In genomic region chr6:12116978-12117377, GRCh38 we compare ENCODE assay signal across 17 cellular contexts.
DNase-seq lines count a peak whose midpoint lies in the region; ATAC-seq, FAIRE-seq and TF ChIP-seq lines count a peak whose summit lies in the region.
"Had no signal": no experiment of that assay in that cellular context is flagged by ENCODE, and none has a peak within 500 bp of the region (broad histone marks: within the 10 kb centered on the region; RNA-seq: fewer than 3 reads in every experiment).

No MANE protein-coding gene starts in this region.

- H3K36me3 ChIP-seq in GM12878 (ENCODE audit: control insufficient read depth in 2 of 2, insufficient read depth in 2 of 2, low read length in 1 of 2) = peaks cover 12 to 17% of the 10 kb centered on the region in 2 experiments

- FAIRE-seq in GM12878 (lab: Jason Lieb, UNC) = no peak
- FAIRE-seq: A549, D721Med had no signal

- WGBS in GM12878 (ENCODE audit: insufficient coverage, insufficient replicate concordance, low lambda C conversion rate, missing lambda C conversion rate) = 77% methylated on average over 3 of the region's 3 CpGs

- TF ChIP-seq CTCF in GM12878 (IDR thresholded peaks at IDR 0.05 in 2 of 3, conservative IDR thresholded peaks at IDR 0.05 in 1 of 3; ENCODE audit: control insufficient read depth in 2 of 3, extremely low read depth in 1 of 3, insufficient read depth in 1 of 3, low read depth in 3 of 3, low read length in 3 of 3) = no peak

- POLR2A ChIA-PET in GM12878 (lab: Charles Lee) = interaction anchor here (1.2 to 1.9 kb wide), 2 partner anchors 51 to 103 kb away, joined by 4 read pairs; no protein-coding TSS in a partner anchor

- intact Hi-C loops in GM12878 (cut with micrococcal nuclease; ENCODE audit: unreplicated experiment) = loop anchor here (2.0 to 10.0 kb wide), 4 partner anchors 55 to 282 kb away; no protein-coding TSS in a partner anchor

- H3K4me2 ChIP-seq in GM12878 (ENCODE audit: control insufficient read depth, insufficient read depth) = no peak overlapping the region; the same call in 1 of the 2 replicates
- H3K4me2 ChIP-seq: A549 had no signal

- CTCF ChIA-PET in GM12878 (lab: Yijun Ruan, JAX) = interaction anchor here (0.7 kb wide), 1 partner anchor 12 kb away, joined by 3 read pairs; no protein-coding TSS in a partner anchor

- peaks cover 2% of the 10 kb centered on the region; the same call in 2 of the 3 replicates for H3K9me3 ChIP-seq in GM12878 (replicated peaks; ENCODE audit: control insufficient read depth, insufficient read depth, low read length)
- H3K9me3 ChIP-seq: Caco-2 had no signal

- ATAC-seq in activated T-cell treated with anti-CD3 and anti-CD28 coated beads, Interleukin-2, amount 50 U/mL, for 72 hours (replicated peaks in 1 of 2) = no peak
- ATAC-seq in GM12878 (no peak), memory B cell (ENCODE audit: low read depth) (no peak), HG03571 (IDR thresholded peaks at IDR 0.05; ENCODE audit: unreplicated experiment) (no peak)
- ATAC-seq: A549, HCT116 had no signal

- no peak overlapping the region for H2AFZ ChIP-seq in GM12878 (ENCODE audit: control insufficient read depth, low read depth, low read length)

- H3K4me1 Mint-ChIP-seq in activated T-cell treated with anti-CD3 and anti-CD28 coated beads, Interleukin-2, amount 50 U/mL, for 72 hours (ENCODE audit: low read depth) = peaks cover 72% of the 10 kb centered on the region
- peaks cover 48% of the 10 kb centered on the region for H3K4me1 Mint-ChIP-seq in memory B cell

- no peak for TF ChIP-seq RAD21 in GM12878 (IDR thresholded peaks at IDR 0.05; ENCODE audit: insufficient read depth, low read depth, low read length)

- SMC1A ChIA-PET in GM12878 (lab: Charles Lee; ENCODE audit: uncharacterized antibody, unreplicated experiment) = interaction anchor here (0.5 to 8.3 kb wide), 18 partner anchors 12 to 461 kb away, joined by 3 to 56 read pairs (median 4); no protein-coding TSS in a partner anchor

- H3K27me3 ChIP-seq in GM12878 (replicated peaks in 1 of 2; ENCODE audit: control insufficient read depth in 2 of 2, insufficient read depth in 2 of 2, low read length in 1 of 2) = no peaks in the 10 kb centered on the region

- in situ Hi-C loops in GM12878 (cut with MboI) = no loop called here

- H3K27ac Mint-ChIP-seq in activated T-cell treated with anti-CD3 and anti-CD28 coated beads, Interleukin-2, amount 50 U/mL, for 72 hours = peak overlapping the region; percentile 81
- peak overlapping the region; percentile 93 for H3K27ac Mint-ChIP-seq in memory B cell
- H3K27ac Mint-ChIP-seq: CD4-positive, alpha-beta T cell had no signal

- RAD21 ChIA-PET in GM12878 (lab: Charles Lee; ENCODE audit: unreplicated experiment) = interaction anchor here (0.7 to 5.8 kb wide), 9 partner anchors 14 to 331 kb away, joined by 3 to 32 read pairs (median 3); no protein-coding TSS in a partner anchor

- no peak overlapping the region for H3K4me3 Mint-ChIP-seq in activated T-cell treated with anti-CD3 and anti-CD28 coated beads, Interleukin-2, amount 50 U/mL, for 72 hours
- H3K4me3 Mint-ChIP-seq in memory B cell = no peak overlapping the region
- H3K4me3 Mint-ChIP-seq: CD4-positive, alpha-beta T cell had no signal

- no TSS peak for BruUV-seq in GM12878 (replicated peaks; lab: Mats Ljungman, UMichigan)

- H3K9me3 Mint-ChIP-seq in activated T-cell treated with anti-CD3 and anti-CD28 coated beads, Interleukin-2, amount 50 U/mL, for 72 hours = peaks cover 6% of the 10 kb centered on the region in 2 donors
- H3K9me3 Mint-ChIP-seq in memory B cell = peaks cover 2% of the 10 kb centered on the region

- no peak for TF ChIP-seq POLR2A in GM12878 (IDR thresholded peaks at IDR 0.05; ENCODE audit: low read depth, low read length)

- peaks cover 51% of the 10 kb centered on the region for H3K4me1 ChIP-seq in GM12878 (ENCODE audit: control insufficient read depth, insufficient read depth, low read length)

- DNase-seq in activated T-cell treated with anti-CD3 and anti-CD28 coated beads, Interleukin-2, amount 50 U/mL, for 72 hours = no peak
- no peak for DNase-seq in activated T-cell treated with anti-CD3 and anti-CD28 coated beads, Interleukin-2, amount 50 U/mL, for 48 hours
- DNase-seq in GM12878 (ENCODE audit: low read depth, low spot score) (no peak), memory B cell (ENCODE audit: low spot score in 2 of 2) (no peak)
- DNase-seq in activated CD4-positive, alpha-beta T cell treated with anti-CD3 and anti-CD28 coated beads, Interleukin-2, amount 50 U/mL, for 1 hour = no peak
- no peak for DNase-seq in stimulated activated naive CD4-positive, alpha-beta T cell treated with Interleukin-2 at 50 U/mL for 16 hours (lab: John Stamatoyannopoulos, UW)
- DNase-seq: AML-193; Caco-2; CD4-positive, alpha-beta T cell; GOT3; H7 had no signal

- H4K20me1 ChIP-seq in GM12878 (ENCODE audit: control insufficient read depth, insufficient read depth) = no peaks in the 10 kb centered on the region

- peaks cover 32 to 51% of the 10 kb centered on the region in 2 donors for H3K36me3 Mint-ChIP-seq in activated T-cell treated with anti-CD3 and anti-CD28 coated beads, Interleukin-2, amount 50 U/mL, for 72 hours (ENCODE audit: insufficient read depth in 2 of 2)
- peaks cover 21% of the 10 kb centered on the region for H3K36me3 Mint-ChIP-seq in memory B cell

- no peak overlapping the region for H3K4me3 ChIP-seq in GM12878
- H3K4me3 ChIP-seq: A549 had no signal

- H3K79me2 ChIP-seq in GM12878 (ENCODE audit: control insufficient read depth, insufficient read depth, low read length) = peaks cover 47% of the 10 kb centered on the region

- peak overlapping the region; percentile 88 for H3K27ac ChIP-seq in GM12878 (ENCODE audit: control insufficient read depth, insufficient read depth)
- H3K27ac ChIP-seq: 22Rv1, A549, C4-2B had no signal

- H3K9ac ChIP-seq in GM12878 (ENCODE audit: control insufficient read depth, insufficient read depth, low read length) = no peak overlapping the region

- no peaks in the 10 kb centered on the region for H3K27me3 Mint-ChIP-seq in activated T-cell treated with anti-CD3 and anti-CD28 coated beads, Interleukin-2, amount 50 U/mL, for 72 hours (ENCODE audit: low read depth)
- no peaks in the 10 kb centered on the region for H3K27me3 Mint-ChIP-seq in memory B cell
- H3K27me3 Mint-ChIP-seq: CD4-positive, alpha-beta T cell had no signal

- TF ChIP-seq EP300 in GM12878 (IDR thresholded peaks at IDR 0.05; ENCODE audit: borderline replicate concordance in 1 of 2, control insufficient read depth in 1 of 2, low read depth in 2 of 2, low read length in 2 of 2) = no peak

TF ChIP-seq in GM12878, 131 proteins besides CTCF, POLR2A, EP300 and RAD21:
- no peak for TF ChIP-seq BCL11A (IDR thresholded peaks at IDR 0.05; ENCODE audit: low read depth, low read length)
- no peak for TF ChIP-seq BHLHE40 (IDR thresholded peaks at IDR 0.05; ENCODE audit: borderline replicate concordance in 1 of 2, low read depth in 2 of 2, low read length in 1 of 2)
- TF ChIP-seq KDM1A (IDR thresholded peaks at IDR 0.05; ENCODE audit: borderline replicate concordance) = no peak
- TF ChIP-seq RB1 (IDR thresholded peaks at IDR 0.05; ENCODE audit: borderline replicate concordance) = no peak
- no peak for TF ChIP-seq RCOR1 (conservative IDR thresholded peaks at IDR 0.05; ENCODE audit: low read depth, low read length)
- TF ChIP-seq PRDM15 (CRISPR knock-in tag; IDR thresholded peaks at IDR 0.05) = no peak
- no peak for TF ChIP-seq MTA3 (IDR thresholded peaks at IDR 0.05; ENCODE audit: borderline replicate concordance, low read length)
- no peak for TF ChIP-seq TBL1XR1 (IDR thresholded peaks at IDR 0.05; ENCODE audit: low read depth, low read length)
- TF ChIP-seq CHD1 (IDR thresholded peaks at IDR 0.05; ENCODE audit: low read depth, low read length) = no peak
- no peak for TF ChIP-seq MEF2A (IDR thresholded peaks at IDR 0.05; ENCODE audit: insufficient read depth, low read depth, low read length)
- no peak for TF ChIP-seq CBFB (IDR thresholded peaks at IDR 0.05; ENCODE audit: low read depth)
